8 cellular contexts compared by ENCODE assay signal in genomic region chr20:12316794-12317193, GRCh38.
"Had no signal": no experiment of that assay in that cellular context is flagged by ENCODE, and none has a peak within 500 bp of the region (broad histone marks: within the 10 kb centered on the region; RNA-seq: fewer than 3 reads in every experiment).

No MANE protein-coding gene starts in this region.

- H3K36me3 ChIP-seq: HAP-1 had no signal

- H3K36me3 Mint-ChIP-seq: IgD-negative memory B cell had no signal

- H3K4me1 Mint-ChIP-seq: IgD-negative memory B cell had no signal

- H3K27ac ChIP-seq: HL-60 had no signal

- H3K9me3 ChIP-seq: HAP-1 had no signal

- H3K27ac Mint-ChIP-seq: HFFc6, IgD-negative memory B cell had no signal

- ATAC-seq: HCT116, HepG2 had no signal

- DNase-seq: GOT3, H7, HFFc6 had no signal

- H3K4me1 ChIP-seq: HAP-1 had no signal

- H3K4me3 Mint-ChIP-seq: HFFc6, IgD-negative memory B cell had no signal

- H3K27me3 Mint-ChIP-seq: IgD-negative memory B cell had no signal

- H3K4me3 ChIP-seq: HAP-1 had no signal
